ENCODE assay signal across 8 cellular contexts in genomic region chr12:131104464-131105350, GRCh38.
DNase-seq lines count a peak whose midpoint lies in the region; ATAC-seq and TF ChIP-seq lines count a peak whose summit lies in the region.

No MANE protein-coding gene starts in this region.

- H3K4me3 Mint-ChIP-seq in GM23338 = no peak overlapping the region
- no peak overlapping the region for H3K4me3 Mint-ChIP-seq in activated naive CD8-positive, alpha-beta T cell treated with anti-CD3 and anti-CD28 coated beads, Interleukin-2, amount 50 U/mL, for 24 hours

- ATAC-seq in GM23338 (peak; percentile 98), left ventricle myocardium superior (peak; percentile 91), sciatic nerve (peak; percentile 91), HG03025 (IDR thresholded peaks at IDR 0.05; ENCODE audit: low FRiP score, unreplicated experiment) (no peak)
- ATAC-seq in activated naive CD8-positive, alpha-beta T cell treated with anti-CD3 and anti-CD28 coated beads, Interleukin-2, amount 50 U/mL, for 24 hours = peak; percentile 81

- no peak overlapping the region for H3K4me3 ChIP-seq in GM23338
- H3K4me3 ChIP-seq in MM.1S (ENCODE audit: low read length) = no peak overlapping the region

- no peak overlapping the region for H3K9ac ChIP-seq in MM.1S (ENCODE audit: low read length)

- peak overlapping the region; percentile 98 for H2AFZ ChIP-seq in GM23338
- no peak overlapping the region for H2AFZ ChIP-seq in MM.1S (ENCODE audit: low read length)

- TF ChIP-seq CTCF in GM23338 (conservative IDR thresholded peaks at IDR 0.05; ENCODE audit: low read depth in 2 of 2) (peak; percentile 70 to 98), MM.1S (IDR thresholded peaks at IDR 0.05; ENCODE audit: low read length) (peak; percentile 59)

- peaks cover 5% of the 10 kb centered on the region for H3K27me3 Mint-ChIP-seq in GM23338 (ENCODE audit: insufficient read depth, low read depth, poor library complexity)
- H3K27me3 Mint-ChIP-seq in activated naive CD8-positive, alpha-beta T cell treated with anti-CD3 and anti-CD28 coated beads, Interleukin-2, amount 50 U/mL, for 24 hours = peaks cover 9% of the 10 kb centered on the region

- no peaks in the 10 kb centered on the region for H3K9me3 Mint-ChIP-seq in GM23338
- peaks cover 2% of the 10 kb centered on the region for H3K9me3 Mint-ChIP-seq in activated naive CD8-positive, alpha-beta T cell treated with anti-CD3 and anti-CD28 coated beads, Interleukin-2, amount 50 U/mL, for 24 hours

- DNase-seq in EL = peak; percentile 48
- DNase-seq in GM23338 (ENCODE audit: low spot score) = peak; percentile 91
- DNase-seq in MM.1S = peak; percentile 35
- peak; percentile 65 for DNase-seq in T follicular helper cell (ENCODE audit: low read depth)
- peak; percentile 91 for DNase-seq in activated naive CD8-positive, alpha-beta T cell treated with anti-CD3 and anti-CD28 coated beads, Interleukin-2, amount 50 U/mL, for 24 hours
- peak; percentile 94 for DNase-seq in left ventricle myocardium superior
- DNase-seq in sciatic nerve (ENCODE audit: low spot score) = peak; percentile 96

- H3K4me1 Mint-ChIP-seq in GM23338 = no peaks in the 10 kb centered on the region
- H3K4me1 Mint-ChIP-seq in activated naive CD8-positive, alpha-beta T cell treated with anti-CD3 and anti-CD28 coated beads, Interleukin-2, amount 50 U/mL, for 24 hours = peaks cover 25% of the 10 kb centered on the region

- H3K27me3 ChIP-seq in GM23338 (ENCODE audit: insufficient read depth) (no peaks in the 10 kb centered on the region), MM.1S (replicated peaks; ENCODE audit: insufficient read depth, low read length) (no peaks in the 10 kb centered on the region)

- H3K36me3 ChIP-seq in GM23338 (ENCODE audit: insufficient read depth) (no peaks in the 10 kb centered on the region), MM.1S (replicated peaks; ENCODE audit: insufficient read depth, low read length) (no peaks in the 10 kb centered on the region)

- no peaks in the 10 kb centered on the region for H3K9me3 ChIP-seq in MM.1S (replicated peaks; ENCODE audit: insufficient read depth, low read length)

- H3K27ac ChIP-seq in GM23338 (ENCODE audit: low read depth) (no peak overlapping the region), MM.1S (ENCODE audit: low read length) (no peak overlapping the region)

- no peaks in the 10 kb centered on the region for H3K4me1 ChIP-seq in GM23338 (ENCODE audit: insufficient read depth)
- peaks cover 12% of the 10 kb centered on the region for H3K4me1 ChIP-seq in MM.1S (ENCODE audit: low read length)

- H4K20me1 ChIP-seq in GM23338 (replicated peaks; ENCODE audit: insufficient read depth) (no peaks in the 10 kb centered on the region), MM.1S (ENCODE audit: insufficient read depth, low read length) (no peaks in the 10 kb centered on the region)

- no peaks in the 10 kb centered on the region for H3K79me2 ChIP-seq in GM23338 (replicated peaks; ENCODE audit: insufficient read depth)
- H3K79me2 ChIP-seq in MM.1S (ENCODE audit: low read length) = no peaks in the 10 kb centered on the region

- intact Hi-C loops in left ventricle myocardium superior (cut with micrococcal nuclease) = no loop called here
- intact Hi-C loops in sciatic nerve (cut with DNase I) = loop anchor here (10.0 kb wide), 1 partner anchor 350 kb away; no protein-coding TSS in a partner anchor

- H3K9me2 ChIP-seq in GM23338 (ENCODE audit: insufficient read depth) (peaks cover 6% of the 10 kb centered on the region; the same call in 1 of the 2 replicates), MM.1S (replicated peaks; ENCODE audit: insufficient read depth, low read length) (no peaks in the 10 kb centered on the region)

- H3K27ac Mint-ChIP-seq in GM23338 = no peak overlapping the region
- no peak overlapping the region for H3K27ac Mint-ChIP-seq in activated naive CD8-positive, alpha-beta T cell treated with anti-CD3 and anti-CD28 coated beads, Interleukin-2, amount 50 U/mL, for 24 hours

- H3F3A ChIP-seq in GM23338 (replicated peaks; ENCODE audit: low read depth) (no peaks in the 10 kb centered on the region), MM.1S (ENCODE audit: insufficient read depth, low read length) (no peaks in the 10 kb centered on the region)

- no peaks in the 10 kb centered on the region for H3K36me3 Mint-ChIP-seq in GM23338 (ENCODE audit: low read depth)
- H3K36me3 Mint-ChIP-seq in activated naive CD8-positive, alpha-beta T cell treated with anti-CD3 and anti-CD28 coated beads, Interleukin-2, amount 50 U/mL, for 24 hours (ENCODE audit: low read depth) = no peaks in the 10 kb centered on the region

- H3K4me2 ChIP-seq in GM23338 (no peak overlapping the region), MM.1S (ENCODE audit: low read depth, low read length) (no peak overlapping the region)

TF ChIP-seq in GM23338, 12 proteins besides CTCF, POLR2A, EP300 and RAD21:
- no peak for TF ChIP-seq STAT1 (IDR thresholded peaks at IDR 0.05; ENCODE audit: unreplicated experiment)
- TF ChIP-seq REST (IDR thresholded peaks at IDR 0.05; ENCODE audit: unreplicated experiment) = no peak
- no peak for TF ChIP-seq EZH2phosphoT487 (IDR thresholded peaks at IDR 0.05; ENCODE audit: unreplicated experiment)

Comparison
In these comparisons a context has a peak if more than half of its experiments do, and no peak if none do; other contexts are left out.
1. DNase-seq: peak in every context shown above with its lines; median percentile 96 in sciatic nerve; 94 in left ventricle myocardium superior; 91 in GM23338; 91 in activated naive CD8-positive, alpha-beta T cell treated with anti-CD3 and anti-CD28 coated beads, Interleukin-2, amount 50 U/mL, for 24 hours; 65 in T follicular helper cell; 48 in EL; 35 in MM.1S.